28 cellular contexts compared by ENCODE assay signal in the genomic region with DNA sequence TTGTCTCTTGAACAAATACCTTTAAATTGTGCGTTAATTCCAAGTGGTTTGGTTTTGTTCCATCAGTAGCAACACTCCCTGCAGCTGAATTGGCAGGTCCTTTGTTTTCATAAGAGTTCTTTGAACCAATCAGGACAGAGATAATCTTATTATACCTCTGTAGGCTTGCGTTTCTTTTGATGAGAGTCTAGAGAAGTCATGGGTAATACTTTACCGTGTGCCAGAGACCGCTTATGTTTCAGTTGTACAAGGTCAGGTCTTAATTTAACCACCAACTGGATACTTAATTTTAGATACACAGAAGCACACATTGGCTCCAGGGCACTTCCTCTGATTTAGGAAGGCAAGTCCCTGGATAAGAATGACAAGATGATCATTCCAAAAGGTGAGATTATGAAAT. TPM values are rescaled to one million over a fixed set of nuclear protein-coding genes. Genes with fewer than 3 reads are reported as not detected.
A peak's percentile ranks its signal among the peaks of the same experiment; 100 is the strongest.
DNase-seq lines count a peak whose midpoint lies in the region; ATAC-seq and TF ChIP-seq lines count a peak whose summit lies in the region.
"Had no signal": no experiment of that assay in that cellular context is flagged by ENCODE, and none has a peak within 500 bp of the region (broad histone marks: within the 10 kb centered on the region; RNA-seq: fewer than 3 reads in every experiment).

A gene (plus strand): TSS at position 292 of the 400 bp plus-strand sequence. CDS start 12,682 bp downstream, outside the sequence.

- DNase-seq in NCI-H2107 treated with DMSO at 0.1 percent for 48 hours (lab: John Stamatoyannopoulos, UW; ENCODE audit: unreplicated experiment) (peak; percentile 61), NCI-H2107 (lab: John Stamatoyannopoulos, UW) (no peak), NCI-H82 treated with DMSO at 0.1 percent for 48 hours (lab: John Stamatoyannopoulos, UW; ENCODE audit: unreplicated experiment) (peak; percentile 96), heart right ventricle (peak in 1 of 2 donors; percentile 58), gastrocnemius medialis (peak; percentile 81 to 84), retina (no peak), GM23338 (ENCODE audit: low spot score) (no peak)
- DNase-seq: 8988T; activated CD4-positive, alpha-beta T cell treated with anti-CD3 and anti-CD28 coated beads, Interleukin-2, amount 50 U/mL, for 48 hours; activated CD8-positive, alpha-beta memory T cell treated with anti-CD3 and anti-CD28 coated beads, Interleukin-2, amount 50 U/mL, for 48 hours; activated effector memory CD4-positive, alpha-beta T cell treated with Interleukin-2 at 50 U/mL for 16 hours; activated naive CD8-positive, alpha-beta T cell treated with anti-CD3 and anti-CD28 coated beads, Interleukin-2, amount 10 ng/mL, durations not matched to agents 7 days and 5 days; CD8-positive, alpha-beta T cell; DMS79; effector CD8-positive, alpha-beta T cell; Kasumi-1; mesenchymal stem cell; naive B cell; NCI-H1092; right lobe of liver; stimulated activated CD8-positive, alpha-beta memory T cell treated with anti-CD3 and anti-CD28 coated beads, Interleukin-4, amount 100 ng/mL, for 48 hours; T-helper 9 cell; upper lobe of left lung had no signal

- intact Hi-C loops in heart right ventricle (cut with DNase I), result no loop called here
- intact Hi-C loops in gastrocnemius medialis (cut with DNase I; ENCODE audit: low total_unique reads), result loop anchor here (5.0 kb wide), 2 partner anchors 56 to 146 kb away; a partner anchor contains a TSS

- H3K36me3 ChIP-seq in heart right ventricle (no peaks in the 10 kb centered on the region), gastrocnemius medialis (no peaks in the 10 kb centered on the region), GM23338 (ENCODE audit: insufficient read depth) (no peaks in the 10 kb centered on the region)
- H3K36me3 ChIP-seq: gastroesophageal sphincter, right lobe of liver, upper lobe of left lung had no signal

- no peaks in the 10 kb centered on the region for H3K9me3 Mint-ChIP-seq in GM23338
- H3K9me3 Mint-ChIP-seq: activated naive CD8-positive, alpha-beta T cell treated with anti-CD3 and anti-CD28 coated beads, Interleukin-2, amount 10 ng/mL, durations not matched to agents 7 days and 5 days; CD8-positive, alpha-beta T cell; naive B cell had no signal

- peak; percentile 76 to 98 (median 93) for ATAC-seq in heart right ventricle
- peak; percentile 96 to 98 for ATAC-seq in gastrocnemius medialis
- no peak for ATAC-seq in GM23338
- no peak for ATAC-seq in HG03460 (IDR thresholded peaks at IDR 0.05; ENCODE audit: unreplicated experiment)
- ATAC-seq: CD8-positive, alpha-beta T cell; gastroesophageal sphincter; GM12878; right lobe of liver had no signal

- peaks cover 6% of the 10 kb centered on the region; the same call in 1 of the 3 replicates for H3K4me1 Mint-ChIP-seq in GM23338
- H3K4me1 Mint-ChIP-seq: activated naive CD8-positive, alpha-beta T cell treated with anti-CD3 and anti-CD28 coated beads, Interleukin-2, amount 10 ng/mL, durations not matched to agents 7 days and 5 days; naive B cell had no signal

- peaks cover 0 to 21% (median 0%) of the 10 kb centered on the region in 9 donors for H3K4me1 ChIP-seq in heart right ventricle
- peaks cover 25 to 47% of the 10 kb centered on the region in 2 donors for H3K4me1 ChIP-seq in gastrocnemius medialis
- no peaks in the 10 kb centered on the region for H3K4me1 ChIP-seq in GM23338 (ENCODE audit: insufficient read depth)
- H3K4me1 ChIP-seq: gastroesophageal sphincter, right lobe of liver, upper lobe of left lung had no signal

- no peak within 1 kb of the TSS; the same call in 1 of the 2 replicates for H3K27ac Mint-ChIP-seq in GM23338
- H3K27ac Mint-ChIP-seq: activated naive CD8-positive, alpha-beta T cell treated with anti-CD3 and anti-CD28 coated beads, Interleukin-2, amount 10 ng/mL, durations not matched to agents 7 days and 5 days; CD8-positive, alpha-beta T cell; naive B cell had no signal

- H3K4me3 ChIP-seq in heart right ventricle, result peak within 1 kb of the TSS in 9 of 10 donors; percentile 14 to 52 (median 44)
- H3K4me3 ChIP-seq in gastrocnemius medialis, result peak within 1 kb of the TSS; percentile 33 to 48 (median 36)
- H3K4me3 ChIP-seq in GM23338, result no peak within 1 kb of the TSS
- H3K4me3 ChIP-seq: gastroesophageal sphincter, GM12878, right lobe of liver, upper lobe of left lung had no signal

- H3K27me3 Mint-ChIP-seq in GM23338 (ENCODE audit: insufficient read depth, low read depth, poor library complexity), result no peaks in the 10 kb centered on the region

- H3K4me3 Mint-ChIP-seq in GM23338, result no peak within 1 kb of the TSS
- H3K4me3 Mint-ChIP-seq: activated naive CD8-positive, alpha-beta T cell treated with anti-CD3 and anti-CD28 coated beads, Interleukin-2, amount 10 ng/mL, durations not matched to agents 7 days and 5 days; CD8-positive, alpha-beta T cell; naive B cell had no signal

- TF ChIP-seq CTCF in heart right ventricle (IDR thresholded peaks at IDR 0.05), result no peak
- no peak for TF ChIP-seq CTCF in gastrocnemius medialis (IDR thresholded peaks at IDR 0.05 in 4 of 5, conservative IDR thresholded peaks at IDR 0.05 in 1 of 5)
- TF ChIP-seq CTCF in GM23338 (conservative IDR thresholded peaks at IDR 0.05; ENCODE audit: low read depth in 2 of 2), result no peak

- H4K20me1 ChIP-seq in GM23338 (replicated peaks; ENCODE audit: insufficient read depth), result no peaks in the 10 kb centered on the region

- in situ Hi-C loops in gastrocnemius medialis (cut with MboI; ENCODE audit: low sequenced_read_pairs in 4 of 4), result no loop called here

- no peaks in the 10 kb centered on the region for H3K9me2 ChIP-seq in GM23338 (ENCODE audit: insufficient read depth)

- H3K4me2 ChIP-seq in GM23338, result no peak within 1 kb of the TSS

- H3K27me3 ChIP-seq in heart right ventricle (no peaks in the 10 kb centered on the region), gastrocnemius medialis (no peaks in the 10 kb centered on the region), GM23338 (ENCODE audit: insufficient read depth) (no peaks in the 10 kb centered on the region)
- H3K27me3 ChIP-seq: gastroesophageal sphincter, right lobe of liver, upper lobe of left lung had no signal

- H3K9me3 ChIP-seq in heart right ventricle (no peaks in the 10 kb centered on the region), gastrocnemius medialis (no peaks in the 10 kb centered on the region)
- H3K9me3 ChIP-seq: gastroesophageal sphincter, right lobe of liver, upper lobe of left lung had no signal

- H3K79me2 ChIP-seq in GM23338 (replicated peaks; ENCODE audit: insufficient read depth), result no peaks in the 10 kb centered on the region

- TF ChIP-seq POLR2A in gastrocnemius medialis (IDR thresholded peaks at IDR 0.05), result peak; percentile 46 to 72

- no peaks in the 10 kb centered on the region for H3F3A ChIP-seq in GM23338 (replicated peaks; ENCODE audit: low read depth)

- H3K36me3 Mint-ChIP-seq in GM23338 (ENCODE audit: low read depth), result no peaks in the 10 kb centered on the region
- H3K36me3 Mint-ChIP-seq: activated naive CD8-positive, alpha-beta T cell treated with anti-CD3 and anti-CD28 coated beads, Interleukin-2, amount 10 ng/mL, durations not matched to agents 7 days and 5 days; CD8-positive, alpha-beta T cell; naive B cell had no signal

- no peak within 1 kb of the TSS for H2AFZ ChIP-seq in GM23338

- WGBS in heart right ventricle, 2 donors, result 41 to 51% methylated on average over 4 of the region's 4 CpGs

- peak within 1 kb of the TSS; percentile 35 to 87 (median 73) for H3K27ac ChIP-seq in heart right ventricle
- H3K27ac ChIP-seq in gastrocnemius medialis, result peak within 1 kb of the TSS; percentile 91 to 93 (median 92)
- H3K27ac ChIP-seq in GM23338 (ENCODE audit: low read depth), result no peak within 1 kb of the TSS
- H3K27ac ChIP-seq: gastroesophageal sphincter, right lobe of liver, upper lobe of left lung had no signal

TF ChIP-seq in GM23338, 12 proteins besides CTCF, POLR2A, EP300 and RAD21 (continues in another document):
- TF ChIP-seq, protein P1, sequence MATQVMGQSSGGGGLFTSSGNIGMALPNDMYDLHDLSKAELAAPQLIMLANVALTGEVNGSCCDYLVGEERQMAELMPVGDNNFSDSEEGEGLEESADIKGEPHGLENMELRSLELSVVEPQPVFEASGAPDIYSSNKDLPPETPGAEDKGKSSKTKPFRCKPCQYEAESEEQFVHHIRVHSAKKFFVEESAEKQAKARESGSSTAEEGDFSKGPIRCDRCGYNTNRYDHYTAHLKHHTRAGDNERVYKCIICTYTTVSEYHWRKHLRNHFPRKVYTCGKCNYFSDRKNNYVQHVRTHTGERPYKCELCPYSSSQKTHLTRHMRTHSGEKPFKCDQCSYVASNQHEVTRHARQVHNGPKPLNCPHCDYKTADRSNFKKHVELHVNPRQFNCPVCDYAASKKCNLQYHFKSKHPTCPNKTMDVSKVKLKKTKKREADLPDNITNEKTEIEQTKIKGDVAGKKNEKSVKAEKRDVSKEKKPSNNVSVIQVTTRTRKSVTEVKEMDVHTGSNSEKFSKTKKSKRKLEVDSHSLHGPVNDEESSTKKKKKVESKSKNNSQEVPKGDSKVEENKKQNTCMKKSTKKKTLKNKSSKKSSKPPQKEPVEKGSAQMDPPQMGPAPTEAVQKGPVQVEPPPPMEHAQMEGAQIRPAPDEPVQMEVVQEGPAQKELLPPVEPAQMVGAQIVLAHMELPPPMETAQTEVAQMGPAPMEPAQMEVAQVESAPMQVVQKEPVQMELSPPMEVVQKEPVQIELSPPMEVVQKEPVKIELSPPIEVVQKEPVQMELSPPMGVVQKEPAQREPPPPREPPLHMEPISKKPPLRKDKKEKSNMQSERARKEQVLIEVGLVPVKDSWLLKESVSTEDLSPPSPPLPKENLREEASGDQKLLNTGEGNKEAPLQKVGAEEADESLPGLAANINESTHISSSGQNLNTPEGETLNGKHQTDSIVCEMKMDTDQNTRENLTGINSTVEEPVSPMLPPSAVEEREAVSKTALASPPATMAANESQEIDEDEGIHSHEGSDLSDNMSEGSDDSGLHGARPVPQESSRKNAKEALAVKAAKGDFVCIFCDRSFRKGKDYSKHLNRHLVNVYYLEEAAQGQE (IDR thresholded peaks at IDR 0.05; ENCODE audit: unreplicated experiment), result no peak
- TF ChIP-seq, protein P2, sequence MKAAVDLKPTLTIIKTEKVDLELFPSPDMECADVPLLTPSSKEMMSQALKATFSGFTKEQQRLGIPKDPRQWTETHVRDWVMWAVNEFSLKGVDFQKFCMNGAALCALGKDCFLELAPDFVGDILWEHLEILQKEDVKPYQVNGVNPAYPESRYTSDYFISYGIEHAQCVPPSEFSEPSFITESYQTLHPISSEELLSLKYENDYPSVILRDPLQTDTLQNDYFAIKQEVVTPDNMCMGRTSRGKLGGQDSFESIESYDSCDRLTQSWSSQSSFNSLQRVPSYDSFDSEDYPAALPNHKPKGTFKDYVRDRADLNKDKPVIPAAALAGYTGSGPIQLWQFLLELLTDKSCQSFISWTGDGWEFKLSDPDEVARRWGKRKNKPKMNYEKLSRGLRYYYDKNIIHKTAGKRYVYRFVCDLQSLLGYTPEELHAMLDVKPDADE (IDR thresholded peaks at IDR 0.05), result no peak
- TF ChIP-seq POLR2AphosphoS5 (IDR thresholded peaks at IDR 0.05; ENCODE audit: low read depth) (no peak), JUNB (IDR thresholded peaks at IDR 0.05; ENCODE audit: unreplicated experiment) (no peak)

RNA-seq across cellular contexts. Expression of the gene that starts here (rescaled TPM):
- total RNA-seq in heart right ventricle, result 10 to 100 TPM; 24.8 to 80.6 (median 55.8) TPM
- polyA plus RNA-seq in heart right ventricle, result 10 to 100 TPM in 1 of 2 donors, under 1 TPM in 1; 0.99 to 20.3 TPM
- total RNA-seq in gastrocnemius medialis, result 10 to 100 TPM in 2 of 4 donors, 1 to 10 TPM in 2; 5.3 to 26.0 (median 10.4) TPM
- not detected in 2 replicates for total RNA-seq in GM23338 (2014; rRNA removed; shearing (Covaris generic))
- not detected in 2 replicates for polyA plus RNA-seq in GM23338 (2016; fragmentation: Nextera tagmentation; extraction: Ambion mirVana)
- total RNA-seq: activated naive CD8-positive, alpha-beta T cell treated with anti-CD3 and anti-CD28 coated beads, Interleukin-2, amount 10 ng/mL, durations not matched to agents 7 days and 5 days; CD8-positive, alpha-beta T cell; gastroesophageal sphincter; GM12878; omental fat pad; right lobe of liver; upper lobe of left lung had no signal
- polyA plus RNA-seq: esophagus, GM12878 had no signal

Comparison
In these comparisons a context has a peak if more than half of its experiments do, and no peak if none do; other contexts are left out.
1. DNase-seq: peak in NCI-H2107 treated with DMSO at 0.1 percent for 48 hours (single experiment), NCI-H82 treated with DMSO at 0.1 percent for 48 hours (single experiment) and gastrocnemius medialis (2 of 2); none in NCI-H2107 (single experiment), retina (single experiment) and GM23338 (single experiment).
2. ATAC-seq: peak in heart right ventricle (8 of 8) and gastrocnemius medialis (2 of 2); none in GM23338 (single experiment) and HG03460 (single experiment).